Comparison of ENCODE assay signal across 15 cellular contexts in the genomic region with DNA sequence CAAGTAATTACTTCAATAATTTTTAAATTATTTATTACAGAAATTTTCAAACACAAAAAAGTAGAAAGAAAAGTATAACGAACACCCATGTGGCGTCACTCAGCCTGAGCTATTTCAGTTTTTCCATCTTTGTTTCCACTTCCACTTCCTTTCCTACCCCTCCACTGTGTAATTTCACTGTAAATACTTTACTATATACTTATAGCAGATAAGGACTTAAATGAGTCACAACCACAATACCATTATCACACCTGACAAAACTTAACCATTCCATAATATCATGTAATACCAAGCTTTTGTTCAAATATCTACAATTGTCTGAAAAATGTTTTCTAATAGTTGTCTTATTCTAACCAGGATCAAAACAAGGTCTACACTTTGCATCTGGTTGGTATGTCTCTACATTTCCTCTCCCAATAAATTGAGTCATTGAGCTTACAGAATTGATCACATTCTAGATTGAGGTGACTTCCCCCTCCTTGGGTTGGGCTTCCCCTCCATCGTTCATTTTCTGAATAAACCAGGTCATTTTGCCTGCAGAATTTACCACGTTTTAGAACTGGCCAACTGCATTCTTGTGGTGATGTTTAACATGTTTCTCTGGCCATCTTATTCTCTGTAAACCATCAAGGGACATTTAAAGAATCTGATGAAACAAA. TPM values are rescaled to one million over a fixed set of nuclear protein-coding genes. Genes with fewer than 3 reads are reported as not detected.
DNase-seq lines count a peak whose midpoint lies in the region; ATAC-seq, FAIRE-seq and TF ChIP-seq lines count a peak whose summit lies in the region.
"Had no signal": no experiment of that assay in that cellular context is flagged by ENCODE, and none has a peak within 500 bp of the region (broad histone marks: within the 10 kb centered on the region; RNA-seq: fewer than 3 reads in every experiment).

No MANE protein-coding gene starts in this region.

- no peaks in the 10 kb centered on the region for H4K20me1 ChIP-seq in endothelial cell of umbilical vein (replicated peaks; ENCODE audit: control insufficient read depth, extremely low read depth, insufficient read depth, low read length)
- no peaks in the 10 kb centered on the region for H4K20me1 ChIP-seq in GM23338 (replicated peaks; ENCODE audit: insufficient read depth)

- no peaks in the 10 kb centered on the region for H3K27me3 Mint-ChIP-seq in T-helper 2 cell treated with Interferon-gamma antibody and Interleukin-4, amounts not matched to agents 5 μg/mL and 100 μg/mL, for 36 hours (ENCODE audit: low read depth)
- H3K27me3 Mint-ChIP-seq in GM23338 (ENCODE audit: insufficient read depth, low read depth, poor library complexity): no peaks in the 10 kb centered on the region
- H3K27me3 Mint-ChIP-seq: B cell had no signal

- no TSS peak for BruUV-seq in endothelial cell of umbilical vein (replicated peaks; lab: Mats Ljungman, UMichigan)

- H3K27ac Mint-ChIP-seq in T-helper 2 cell treated with Interferon-gamma antibody and Interleukin-4, amounts not matched to agents 5 μg/mL and 100 μg/mL, for 36 hours: peak overlapping the region; percentile 46
- H3K27ac Mint-ChIP-seq in GM23338: no peak overlapping the region
- H3K27ac Mint-ChIP-seq: B cell had no signal

- ATAC-seq in GM23338 (no peak), GM19397 (IDR thresholded peaks at IDR 0.05; ENCODE audit: unreplicated experiment) (no peak), esophagus mucosa (no peak)
- ATAC-seq: left lobe of liver had no signal

- no peaks in the 10 kb centered on the region for H3K9me2 ChIP-seq in GM23338 (ENCODE audit: insufficient read depth)

- H2AFZ ChIP-seq in endothelial cell of umbilical vein (ENCODE audit: low read depth, low read length) (no peak overlapping the region), GM23338 (no peak overlapping the region)
- H2AFZ ChIP-seq: hepatocyte had no signal

- H3K4me3 Mint-ChIP-seq in T-helper 2 cell treated with Interferon-gamma antibody and Interleukin-4, amounts not matched to agents 5 μg/mL and 100 μg/mL, for 36 hours: peak overlapping the region; percentile 68
- no peak overlapping the region for H3K4me3 Mint-ChIP-seq in GM23338
- H3K4me3 Mint-ChIP-seq: B cell had no signal

- no peaks in the 10 kb centered on the region for H3F3A ChIP-seq in GM23338 (replicated peaks; ENCODE audit: low read depth)

- H3K9me3 Mint-ChIP-seq in T-helper 2 cell treated with Interferon-gamma antibody and Interleukin-4, amounts not matched to agents 5 μg/mL and 100 μg/mL, for 36 hours: peaks cover 28% of the 10 kb centered on the region
- H3K9me3 Mint-ChIP-seq in GM23338: peaks cover 9% of the 10 kb centered on the region; the same call in 2 of the 3 replicates

- H3K4me3 ChIP-seq in AG10803 (ENCODE audit: low read length): no peak overlapping the region
- no peak overlapping the region for H3K4me3 ChIP-seq in endothelial cell of umbilical vein (replicated peaks in 1 of 3; ENCODE audit: insufficient read depth in 1 of 3, low read depth in 1 of 3, low read length in 3 of 3)
- H3K4me3 ChIP-seq in GM23338: no peak overlapping the region
- H3K4me3 ChIP-seq: hepatocyte had no signal

- TF ChIP-seq POLR2A in endothelial cell of umbilical vein (IDR thresholded peaks at IDR 0.05; ENCODE audit: low read depth, low read length): no peak

- H3K9ac ChIP-seq in endothelial cell of umbilical vein (replicated peaks; ENCODE audit: extremely low read depth, insufficient read depth, low read length): no peak overlapping the region

- CTCF ChIA-PET in endothelial cell of umbilical vein (lab: Charles Lee): no interaction called here

- dilution Hi-C loops in endothelial cell of umbilical vein (cut with MboI; ENCODE audit: extremely low pct_ligation_motif_present, low sequenced_read_pairs): no loop called here

- intact Hi-C loops in endothelial cell of umbilical vein (cut with micrococcal nuclease): loop anchor here (1.0 kb wide), 1 partner anchor 9 kb away; no protein-coding TSS in a partner anchor

- H3K36me3 Mint-ChIP-seq in T-helper 2 cell treated with Interferon-gamma antibody and Interleukin-4, amounts not matched to agents 5 μg/mL and 100 μg/mL, for 36 hours (ENCODE audit: low read depth): peaks cover 26% of the 10 kb centered on the region
- no peaks in the 10 kb centered on the region; the same call in 2 of the 3 replicates for H3K36me3 Mint-ChIP-seq in GM23338 (ENCODE audit: low read depth)

- H3K27ac ChIP-seq in endothelial cell of umbilical vein (ENCODE audit: insufficient read depth, low read depth, low read length) (peak overlapping the region; percentile 81), GM23338 (ENCODE audit: low read depth) (no peak overlapping the region)
- H3K27ac ChIP-seq: hepatocyte had no signal

- H3K79me2 ChIP-seq in endothelial cell of umbilical vein (ENCODE audit: control insufficient read depth, insufficient read depth, low read length): no peaks in the 10 kb centered on the region
- H3K79me2 ChIP-seq in GM23338 (replicated peaks; ENCODE audit: insufficient read depth): no peaks in the 10 kb centered on the region
- H3K79me2 ChIP-seq: hepatocyte had no signal

- H3K27me3 ChIP-seq in endothelial cell of umbilical vein (ENCODE audit: control insufficient read depth in 2 of 2, insufficient read depth in 2 of 2, low read length in 2 of 2) (no peaks in the 10 kb centered on the region), GM23338 (ENCODE audit: insufficient read depth) (no peaks in the 10 kb centered on the region)
- H3K27me3 ChIP-seq: hepatocyte had no signal

- H3K9me3 ChIP-seq in endothelial cell of umbilical vein (replicated peaks; ENCODE audit: control insufficient read depth, insufficient read depth, low read length): no peaks in the 10 kb centered on the region

- TF ChIP-seq CTCF in AG10803 (conservative IDR thresholded peaks at IDR 0.05; ENCODE audit: low read length) (no peak), endothelial cell of umbilical vein (IDR thresholded peaks at IDR 0.05; ENCODE audit: extremely low read depth in 1 of 2, insufficient read depth in 1 of 2, low read depth in 1 of 2, low read length in 2 of 2) (no peak), GM23338 (conservative IDR thresholded peaks at IDR 0.05; ENCODE audit: low read depth in 2 of 2) (no peak)

- H3K9me1 ChIP-seq in endothelial cell of umbilical vein (replicated peaks; ENCODE audit: control insufficient read depth, extremely low read depth, insufficient read depth, low read length): no peaks in the 10 kb centered on the region

- peak; percentile 44 for FAIRE-seq in GM18507 (lab: Jason Lieb, UNC)
- no peak for FAIRE-seq in endothelial cell of umbilical vein (lab: Jason Lieb, UNC)

- H3K36me3 ChIP-seq in endothelial cell of umbilical vein (ENCODE audit: control insufficient read depth in 2 of 2, extremely low read depth in 1 of 2, insufficient read depth in 2 of 2, low read length in 2 of 2): no peaks in the 10 kb centered on the region
- H3K36me3 ChIP-seq in GM23338 (ENCODE audit: insufficient read depth): no peaks in the 10 kb centered on the region

- H3K4me2 ChIP-seq in endothelial cell of umbilical vein (ENCODE audit: insufficient read depth, low read length) (no peak overlapping the region), GM23338 (no peak overlapping the region)
- H3K4me2 ChIP-seq: hepatocyte had no signal

- H3K4me1 ChIP-seq in endothelial cell of umbilical vein (ENCODE audit: control insufficient read depth, extremely low read depth, insufficient read depth, low read length) (peaks cover 39% of the 10 kb centered on the region), GM23338 (ENCODE audit: insufficient read depth) (peaks cover 4% of the 10 kb centered on the region; the same call in 1 of the 2 replicates)

- H3K4me1 Mint-ChIP-seq in T-helper 2 cell treated with Interferon-gamma antibody and Interleukin-4, amounts not matched to agents 5 μg/mL and 100 μg/mL, for 36 hours (ENCODE audit: low read depth): peaks cover 59% of the 10 kb centered on the region
- H3K4me1 Mint-ChIP-seq in GM23338: peaks cover 12% of the 10 kb centered on the region

- DNase-seq in AG10803 (ENCODE audit: low read depth): peak; percentile 15
- DNase-seq in GM18507 (ENCODE audit: extremely low spot score, insufficient read length, low read depth): no peak
- DNase-seq in T-helper 2 cell treated with Interferon-gamma antibody and Interleukin-4, amounts not matched to agents 5 μg/mL and 100 μg/mL, for 36 hours (ENCODE audit: low spot score): peak; percentile 12
- peak; percentile 53 for DNase-seq in endothelial cell of umbilical vein (ENCODE audit: low read depth, low spot score)
- DNase-seq in NCI-H1048 (lab: John Stamatoyannopoulos, UW): no peak
- DNase-seq in GM23338 (ENCODE audit: low spot score): no peak
- DNase-seq: DMS53; NCI-H187; SIG-M5; stimulated activated CD8-positive, alpha-beta memory T cell treated with anti-CD3 and anti-CD28 coated beads, Interleukin-4, amount 100 ng/mL, for 48 hours had no signal

- POLR2A ChIA-PET in endothelial cell of umbilical vein (lab: Charles Lee): no interaction called here

TF ChIP-seq in endothelial cell of umbilical vein, 7 proteins besides CTCF, POLR2A, EP300 and RAD21 (continues in another document):
- TF ChIP-seq GATA2 (IDR thresholded peaks at IDR 0.05; ENCODE audit: insufficient read depth, insufficient read length, low read depth, low read length): peak; percentile 23
- TF ChIP-seq EZH2 (IDR thresholded peaks at IDR 0.05; ENCODE audit: borderline replicate concordance, low read depth, low read length, severe bottlenecking): no peak
- TF ChIP-seq POLR2AphosphoS5 (IDR thresholded peaks at IDR 0.05; ENCODE audit: insufficient read depth, low read depth, low read length): no peak
- peak; percentile 51 for TF ChIP-seq JUN (IDR thresholded peaks at IDR 0.05; ENCODE audit: borderline replicate concordance, insufficient read depth, insufficient read length, low read depth)

RNA-seq across cellular contexts. Expression of gene ATP10D, which starts 48.7 kb away (rescaled TPM):
- total RNA-seq in endothelial cell of umbilical vein (30.9 and 34.1 TPM in 2 replicates), esophagus mucosa (50.2 TPM)
- polyA plus RNA-seq in endothelial cell of umbilical vein (32.8 and 40.2 TPM in 2 replicates), GM23338 (2016; fragmentation: Nextera tagmentation; extraction: Ambion mirVana) (3.4 and 4.5 TPM in 2 replicates)
- 10.8 and 17.5 TPM in 2 replicates for polyA plus RNA-seq in endothelial cell of umbilical vein (2011; cell fraction: cytosol; rRNA removed)
- polyA plus RNA-seq in endothelial cell of umbilical vein (2011; cell fraction: nucleus; rRNA removed): 39.1 and 41.9 TPM in 2 replicates
- 24.3 and 29.4 TPM in 2 replicates for polyA plus RNA-seq in endothelial cell of umbilical vein (2012)
- polyA minus RNA-seq in endothelial cell of umbilical vein: 238 and 283 TPM in 2 replicates
- 3.9 TPM for polyA minus RNA-seq in endothelial cell of umbilical vein (2011; cell fraction: cytosol; rRNA and poly(A)+ RNA removed)
- polyA minus RNA-seq in endothelial cell of umbilical vein (2011; cell fraction: nucleus; rRNA and poly(A)+ RNA removed): 71.7 and 108 TPM in 2 replicates
- total RNA-seq in GM23338 (2014; rRNA removed; shearing (Covaris generic)): 4.7 and 4.9 TPM in 2 replicates

Comparison
In these comparisons a context has a peak if more than half of its experiments do, and no peak if none do; other contexts are left out.
1. DNase-seq: peak in AG10803 (single experiment), T-helper 2 cell treated with Interferon-gamma antibody and Interleukin-4, amounts not matched to agents 5 μg/mL and 100 μg/mL, for 36 hours (single experiment) and endothelial cell of umbilical vein (single experiment); none in GM18507 (single experiment), NCI-H1048 (single experiment) and GM23338 (single experiment).